11 cellular contexts compared by ENCODE assay signal in genomic region chr16:22152316-22152715, GRCh38. TPM values are rescaled to one million over a fixed set of nuclear protein-coding genes. Genes with fewer than 3 reads are reported as not detected.
"Had no signal": no experiment of that assay in that cellular context is flagged by ENCODE, and none has a peak within 500 bp of the region (broad histone marks: within the 10 kb centered on the region; RNA-seq: fewer than 3 reads in every experiment).

No MANE protein-coding gene starts in this region.

- H3K4me3 Mint-ChIP-seq: IgD-negative memory B cell had no signal

- FAIRE-seq: HepG2, HTR-8/SVneo, K562 had no signal

- H3K4me2 ChIP-seq: KMS-11 had no signal

- H3K9ac ChIP-seq: KMS-11 had no signal

- H3K36me3 Mint-ChIP-seq: IgD-negative memory B cell had no signal

- H3K27ac ChIP-seq: HL-60, KMS-11 had no signal

- DNase-seq: IMR-90, KBM-7, KG1 had no signal

- ATAC-seq: HepG2, K562 had no signal

- H3K27ac Mint-ChIP-seq: IgD-negative memory B cell had no signal

- H3K9me3 Mint-ChIP-seq: IgD-negative memory B cell had no signal

- H3K4me3 ChIP-seq: K562 had no signal

RNA-seq across cellular contexts. Expression of gene SDR42E2, which starts 10.0 kb away (rescaled TPM):
- total RNA-seq: HT1080, IMR-90 had no signal
- polyA plus RNA-seq: IMR-90 had no signal

RNA-seq across cellular contexts. Expression of gene VWA3A, which starts 60.0 kb away (rescaled TPM):
- total RNA-seq: HT-29, HT1080, IMR-90, K562 had no signal
- polyA plus RNA-seq: IgD-negative memory B cell, IMR-90, K562 had no signal
